In the genomic region with DNA sequence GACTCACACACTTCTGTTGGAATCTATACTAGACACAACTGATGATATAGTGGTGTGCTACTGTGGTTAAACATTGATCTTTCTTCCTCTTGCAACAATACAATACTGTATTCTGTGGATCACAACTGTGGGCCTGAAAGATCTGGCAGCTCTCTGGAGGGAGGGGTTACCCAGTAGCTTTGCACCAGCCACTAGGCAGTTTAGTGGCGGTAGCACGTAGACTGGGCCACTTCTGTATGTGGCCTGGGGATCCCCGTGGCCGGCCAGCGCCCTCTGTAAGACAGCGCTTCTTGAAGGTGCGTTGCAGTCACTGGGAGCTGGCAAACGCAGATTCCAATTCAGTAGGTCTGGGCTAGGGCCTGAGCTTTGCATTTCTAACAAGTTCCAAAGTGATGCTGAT, we compare ENCODE assay signal across 1 cellular context.
TF ChIP-seq lines count a peak whose summit lies in the region.

No MANE protein-coding gene starts in this region.

TF ChIP-seq in HepG2, 621 proteins besides CTCF, POLR2A, EP300 and RAD21 (continued from another document and continues in another):
- TF ChIP-seq, protein P1, sequence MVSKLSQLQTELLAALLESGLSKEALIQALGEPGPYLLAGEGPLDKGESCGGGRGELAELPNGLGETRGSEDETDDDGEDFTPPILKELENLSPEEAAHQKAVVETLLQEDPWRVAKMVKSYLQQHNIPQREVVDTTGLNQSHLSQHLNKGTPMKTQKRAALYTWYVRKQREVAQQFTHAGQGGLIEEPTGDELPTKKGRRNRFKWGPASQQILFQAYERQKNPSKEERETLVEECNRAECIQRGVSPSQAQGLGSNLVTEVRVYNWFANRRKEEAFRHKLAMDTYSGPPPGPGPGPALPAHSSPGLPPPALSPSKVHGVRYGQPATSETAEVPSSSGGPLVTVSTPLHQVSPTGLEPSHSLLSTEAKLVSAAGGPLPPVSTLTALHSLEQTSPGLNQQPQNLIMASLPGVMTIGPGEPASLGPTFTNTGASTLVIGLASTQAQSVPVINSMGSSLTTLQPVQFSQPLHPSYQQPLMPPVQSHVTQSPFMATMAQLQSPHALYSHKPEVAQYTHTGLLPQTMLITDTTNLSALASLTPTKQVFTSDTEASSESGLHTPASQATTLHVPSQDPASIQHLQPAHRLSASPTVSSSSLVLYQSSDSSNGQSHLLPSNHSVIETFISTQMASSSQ (IDR thresholded peaks at IDR 0.05; ENCODE audit: low read depth): peak; percentile 72
- TF ChIP-seq, protein P1 (CRISPR knock-in tag; IDR thresholded peaks at IDR 0.05; ENCODE audit: borderline replicate concordance): peak; percentile 85; the same call in 1 of the 2 replicates
- TF ChIP-seq, protein P2, sequence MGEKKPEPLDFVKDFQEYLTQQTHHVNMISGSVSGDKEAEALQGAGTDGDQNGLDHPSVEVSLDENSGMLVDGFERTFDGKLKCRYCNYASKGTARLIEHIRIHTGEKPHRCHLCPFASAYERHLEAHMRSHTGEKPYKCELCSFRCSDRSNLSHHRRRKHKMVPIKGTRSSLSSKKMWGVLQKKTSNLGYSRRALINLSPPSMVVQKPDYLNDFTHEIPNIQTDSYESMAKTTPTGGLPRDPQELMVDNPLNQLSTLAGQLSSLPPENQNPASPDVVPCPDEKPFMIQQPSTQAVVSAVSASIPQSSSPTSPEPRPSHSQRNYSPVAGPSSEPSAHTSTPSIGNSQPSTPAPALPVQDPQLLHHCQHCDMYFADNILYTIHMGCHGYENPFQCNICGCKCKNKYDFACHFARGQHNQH (CRISPR knock-in tag; IDR thresholded peaks at IDR 0.05): peak; percentile 48; the same call in 1 of the 2 replicates
- TF ChIP-seq NR2F6 (IDR thresholded peaks at IDR 0.05) (no peak), NR2F6 (CRISPR knock-in tag; IDR thresholded peaks at IDR 0.05) (no peak), TGIF2 (CRISPR knock-in tag; IDR thresholded peaks at IDR 0.05) (no peak), ZNF274 (CRISPR knock-in tag; IDR thresholded peaks at IDR 0.05) (no peak), ZMYM4 (CRISPR knock-in tag; IDR thresholded peaks at IDR 0.05) (peak; percentile 73), GTF2F1 (IDR thresholded peaks at IDR 0.05; ENCODE audit: low read length) (no peak), HMG20B (CRISPR knock-in tag; conservative IDR thresholded peaks at IDR 0.05) (no peak), CHD4 (IDR thresholded peaks at IDR 0.05; ENCODE audit: borderline replicate concordance, low read length) (0 out of 2 replicates have a peak, but pooled peaks have one; percentile 35), ZNF446 (CRISPR knock-in tag; IDR thresholded peaks at IDR 0.05) (no peak), SOX13 (IDR thresholded peaks at IDR 0.05) (no peak), SOX13 (CRISPR knock-in tag; conservative IDR thresholded peaks at IDR 0.05 in 1 of 2, IDR thresholded peaks at IDR 0.05 in 1 of 2) (peak in 1 of 2 experiments; percentile 84; a peak in 2 of 4 replicates), ZNF543 (CRISPR knock-in tag; IDR thresholded peaks at IDR 0.05) (peak; percentile 54; the same call in 1 of the 2 replicates), ZMYM2 (CRISPR knock-in tag; IDR thresholded peaks at IDR 0.05) (peak; percentile 94), HMGXB4 (CRISPR knock-in tag; IDR thresholded peaks at IDR 0.05; ENCODE audit: borderline replicate concordance in 1 of 2, low read depth in 1 of 2) (peak in 1 of 2 experiments; percentile 43; a peak in 2 of 4 replicates), CREM (IDR thresholded peaks at IDR 0.05) (peak; percentile 31; the same call in 1 of the 2 replicates), CREM (CRISPR knock-in tag; IDR thresholded peaks at IDR 0.05) (no peak), FOXP1 (IDR thresholded peaks at IDR 0.05) (no peak), FOXP1 (CRISPR knock-in tag; IDR thresholded peaks at IDR 0.05) (peak; percentile 42; the same call in 1 of the 2 replicates), TARDBP (CRISPR knock-in tag; IDR thresholded peaks at IDR 0.05) (peak; percentile 21; the same call in 1 of the 2 replicates), ZNF761 (CRISPR knock-in tag; conservative IDR thresholded peaks at IDR 0.05) (peak; percentile 76; the same call in 1 of the 2 replicates), ZSCAN29 (CRISPR knock-in tag; conservative IDR thresholded peaks at IDR 0.05) (peak; percentile 86; the same call in 1 of the 2 replicates), ZNF343 (CRISPR knock-in tag; IDR thresholded peaks at IDR 0.05) (no peak), ZNF619 (CRISPR knock-in tag; IDR thresholded peaks at IDR 0.05) (no peak), SALL1 (CRISPR knock-in tag; IDR thresholded peaks at IDR 0.05) (peak; percentile 89), DPF2 (CRISPR knock-in tag; IDR thresholded peaks at IDR 0.05; ENCODE audit: borderline replicate concordance, low read depth) (0 out of 2 replicates have a peak, but pooled peaks have one; percentile 38), XRCC5 (optimal IDR thresholded peaks at IDR 0.05; ENCODE audit: low read length) (peak; percentile 25), SPEN (CRISPR knock-in tag; IDR thresholded peaks at IDR 0.05; ENCODE audit: low read depth) (no peak; the same call in 1 of the 2 replicates), SOX5 (CRISPR knock-in tag; IDR thresholded peaks at IDR 0.05; ENCODE audit: borderline replicate concordance) (peak; percentile 86; the same call in 1 of the 2 replicates), ZNF646 (CRISPR knock-in tag; IDR thresholded peaks at IDR 0.05) (peak; percentile 93), ZGPAT (CRISPR knock-in tag; IDR thresholded peaks at IDR 0.05) (peak; percentile 55), PHF8 (CRISPR knock-in tag; IDR thresholded peaks at IDR 0.05) (peak; percentile 38; the same call in 1 of the 2 replicates), ZFP1 (CRISPR knock-in tag; IDR thresholded peaks at IDR 0.05) (no peak)
- TF ChIP-seq, protein P3, sequence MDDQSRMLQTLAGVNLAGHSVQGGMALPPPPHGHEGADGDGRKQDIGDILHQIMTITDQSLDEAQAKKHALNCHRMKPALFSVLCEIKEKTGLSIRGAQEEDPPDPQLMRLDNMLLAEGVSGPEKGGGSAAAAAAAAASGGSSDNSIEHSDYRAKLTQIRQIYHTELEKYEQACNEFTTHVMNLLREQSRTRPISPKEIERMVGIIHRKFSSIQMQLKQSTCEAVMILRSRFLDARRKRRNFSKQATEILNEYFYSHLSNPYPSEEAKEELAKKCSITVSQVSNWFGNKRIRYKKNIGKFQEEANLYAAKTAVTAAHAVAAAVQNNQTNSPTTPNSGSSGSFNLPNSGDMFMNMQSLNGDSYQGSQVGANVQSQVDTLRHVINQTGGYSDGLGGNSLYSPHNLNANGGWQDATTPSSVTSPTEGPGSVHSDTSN (CRISPR knock-in tag; IDR thresholded peaks at IDR 0.05; ENCODE audit: borderline replicate concordance): no peak
- TF ChIP-seq, protein P4, sequence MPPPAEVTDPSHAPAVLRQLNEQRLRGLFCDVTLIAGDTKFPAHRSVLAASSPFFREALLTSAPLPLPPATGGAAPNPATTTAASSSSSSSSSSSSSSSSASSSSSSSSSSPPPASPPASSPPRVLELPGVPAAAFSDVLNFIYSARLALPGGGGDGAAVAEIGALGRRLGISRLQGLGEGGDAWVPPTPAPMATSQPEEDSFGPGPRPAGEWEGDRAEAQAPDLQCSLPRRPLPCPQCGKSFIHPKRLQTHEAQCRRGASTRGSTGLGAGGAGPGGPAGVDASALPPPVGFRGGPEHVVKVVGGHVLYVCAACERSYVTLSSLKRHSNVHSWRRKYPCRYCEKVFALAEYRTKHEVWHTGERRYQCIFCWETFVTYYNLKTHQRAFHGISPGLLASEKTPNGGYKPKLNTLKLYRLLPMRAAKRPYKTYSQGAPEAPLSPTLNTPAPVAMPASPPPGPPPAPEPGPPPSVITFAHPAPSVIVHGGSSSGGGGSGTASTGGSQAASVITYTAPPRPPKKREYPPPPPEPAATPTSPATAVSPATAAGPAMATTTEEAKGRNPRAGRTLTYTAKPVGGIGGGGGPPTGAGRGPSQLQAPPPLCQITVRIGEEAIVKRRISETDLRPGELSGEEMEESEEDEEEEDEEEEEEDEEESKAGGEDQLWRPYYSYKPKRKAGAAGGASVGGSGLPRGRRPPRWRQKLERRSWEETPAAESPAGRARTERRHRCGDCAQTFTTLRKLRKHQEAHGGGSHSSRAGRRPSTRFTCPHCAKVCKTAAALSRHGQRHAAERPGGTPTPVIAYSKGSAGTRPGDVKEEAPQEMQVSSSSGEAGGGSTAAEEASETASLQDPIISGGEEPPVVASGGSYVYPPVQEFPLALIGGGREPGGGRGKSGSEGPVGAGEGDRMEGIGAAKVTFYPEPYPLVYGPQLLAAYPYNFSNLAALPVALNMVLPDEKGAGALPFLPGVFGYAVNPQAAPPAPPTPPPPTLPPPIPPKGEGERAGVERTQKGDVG (CRISPR knock-in tag; IDR thresholded peaks at IDR 0.05; ENCODE audit: borderline replicate concordance): peak; percentile 67; the same call in 1 of the 2 replicates
